ENCODE assay signal across 8 cellular contexts in genomic region chr22:46108564-46109473, GRCh38. TPM values are rescaled to one million over a fixed set of nuclear protein-coding genes. Genes with fewer than 3 reads are reported as not detected.
DNase-seq lines count a peak whose midpoint lies in the region; ATAC-seq and TF ChIP-seq lines count a peak whose summit lies in the region.

No MANE protein-coding gene starts in this region.

- BruUV-seq in MCF 10A (replicated peaks; lab: Mats Ljungman, UMichigan): no TSS peak

- POLR2A ChIA-PET in MCF 10A (lab: Yijun Ruan, JAX): interaction anchor here (0.6 to 4.3 kb wide), 8 partner anchors 8 to 102 kb away, joined by 3 to 20 read pairs (median 8); no protein-coding TSS in a partner anchor

- peak overlapping the region; percentile 92 for H3K27ac ChIP-seq in suprapubic skin

- peak overlapping the region; percentile 12 for H3K4me3 Mint-ChIP-seq in MCF 10A (ENCODE audit: unreplicated experiment)

- peaks cover 34% of the 10 kb centered on the region for H3K4me1 Mint-ChIP-seq in MCF 10A (ENCODE audit: insufficient read depth, unreplicated experiment)

- H3K27ac Mint-ChIP-seq in MCF 10A (ENCODE audit: low read depth, unreplicated experiment): peak overlapping the region; percentile 93

- TF ChIP-seq CTCF in MCF 10A (IDR thresholded peaks at IDR 0.05; ENCODE audit: unreplicated experiment) (peak; percentile 7), suprapubic skin (IDR thresholded peaks at IDR 0.05) (no peak)

- no peaks in the 10 kb centered on the region for H3K9me3 ChIP-seq in suprapubic skin

- ATAC-seq in HG03039 (IDR thresholded peaks at IDR 0.05; ENCODE audit: unreplicated experiment) (no peak), GM21737 (IDR thresholded peaks at IDR 0.05; ENCODE audit: unreplicated experiment) (no peak)

- H3K9me3 Mint-ChIP-seq in MCF 10A (ENCODE audit: unreplicated experiment): no peaks in the 10 kb centered on the region

- no peaks in the 10 kb centered on the region for H3K27me3 Mint-ChIP-seq in MCF 10A (ENCODE audit: insufficient read depth, unreplicated experiment)

- peaks cover 100% of the 10 kb centered on the region for H3K36me3 Mint-ChIP-seq in MCF 10A (ENCODE audit: insufficient read depth, unreplicated experiment)

- TF ChIP-seq POLR2A in suprapubic skin (IDR thresholded peaks at IDR 0.05): no peak

- H3K27me3 ChIP-seq in suprapubic skin: no peaks in the 10 kb centered on the region

- no peak for TF ChIP-seq EP300 in suprapubic skin (IDR thresholded peaks at IDR 0.05)

- H3K36me3 ChIP-seq in suprapubic skin: peaks cover 50% of the 10 kb centered on the region

- WGBS in suprapubic skin: 70% methylated on average over 9 of the region's 20 CpGs

- peaks cover 98% of the 10 kb centered on the region for H3K4me1 ChIP-seq in suprapubic skin

- DNase-seq in HT1080 (ENCODE audit: low read depth) (peak; percentile 56), MCF 10A (ENCODE audit: unreplicated experiment) (peak; percentile 72), islet precursor cell (peak; percentile 75), suprapubic skin (ENCODE audit: low spot score in 2 of 2) (no peak), COLO668 (lab: John Stamatoyannopoulos, UW; ENCODE audit: unreplicated experiment) (no peak)
- no peak for DNase-seq in stimulated activated naive CD4-positive, alpha-beta T cell (lab: John Stamatoyannopoulos, UW)

- H3K4me3 ChIP-seq in suprapubic skin: no peak overlapping the region

- intact Hi-C loops in MCF 10A (cut with micrococcal nuclease): loop anchor here (5.0 kb wide), 1 partner anchor 37 kb away; no protein-coding TSS in a partner anchor

- CTCF ChIA-PET in MCF 10A (lab: Yijun Ruan, JAX): interaction anchor here (0.7 to 2.1 kb wide), 5 partner anchors 8 to 187 kb away, joined by 3 to 9 read pairs (median 4); no protein-coding TSS in a partner anchor

RNA-seq across cellular contexts. Expression of gene PPARA, which starts 41.5 kb away (rescaled TPM):
- 4.3 and 4.7 TPM in 2 replicates for total RNA-seq in HT1080 (2014; rRNA removed; shearing (Covaris generic))
- polyA plus RNA-seq in HT1080 (2015; cell fraction: cytosol; rRNA removed): 4.1 and 4.9 TPM in 2 replicates
- polyA plus RNA-seq in HT1080 (2015; cell fraction: nucleus; rRNA removed): 3.8 and 6.5 TPM in 2 replicates
- total RNA-seq in MCF 10A (2022) (8.0 and 10.1 TPM in 2 replicates), suprapubic skin (10 to 100 TPM; 18.7 to 53.8 (median 32.0) TPM)

Comparison
In these comparisons a context has a peak if more than half of its experiments do, and no peak if none do; other contexts are left out.
1. DNase-seq: peak in HT1080 (single experiment), MCF 10A (single experiment) and islet precursor cell (single experiment); none in suprapubic skin (0 of 2), stimulated activated naive CD4-positive, alpha-beta T cell (0 of 6) and COLO668 (single experiment).